35 cellular contexts compared by ENCODE assay signal in genomic region chr20:46724343-46724959, GRCh38. TPM values are rescaled to one million over a fixed set of nuclear protein-coding genes. Genes with fewer than 3 reads are reported as not detected.
"Had no signal": no experiment of that assay in that cellular context is flagged by ENCODE, and none has a peak within 500 bp of the region (broad histone marks: within the 10 kb centered on the region; RNA-seq: fewer than 3 reads in every experiment).

No MANE protein-coding gene starts in this region.

- ATAC-seq: activated CD8-positive, alpha-beta T cell treated with anti-CD3 and anti-CD28 coated beads for 36 hours; activated naive CD4-positive, alpha-beta T cell treated with anti-CD3 and anti-CD28 coated beads, Interleukin-2, amount 50 U/mL, for 72 hours; activated T-cell treated with anti-CD3 and anti-CD28 coated beads, Interleukin-2, amount 50 U/mL, for 4 hours; activated T-cell treated with anti-CD3 and anti-CD28 coated beads, Interleukin-2, amount 50 U/mL, for 72 hours; activated T-helper 17 cell treated with anti-CD3 and anti-CD28 coated beads, Interleukin-2, amount 50 U/mL, for 72 hours; body of pancreas; T-helper 17 cell had no signal

- H3K27ac ChIP-seq: adrenal gland, body of pancreas, brain microvascular endothelial cell, breast epithelium, VCaP had no signal

- H3K4me1 Mint-ChIP-seq: activated B cell treated with CpG ODN at 0.5 μM for 24 hours; activated CD4-positive, alpha-beta T cell treated with anti-CD3 and anti-CD28 coated beads, Interleukin-2, amount 10 ng/mL, durations not matched to agents 24 days and 14 days; activated naive CD8-positive, alpha-beta T cell treated with anti-CD3 and anti-CD28 coated beads for 36 hours; activated T-helper 17 cell treated with anti-CD3 and anti-CD28 coated beads, Interleukin-2, amount 50 U/mL, for 72 hours; T-helper 17 cell had no signal

- H3K4me3 Mint-ChIP-seq: activated B cell treated with CpG ODN at 0.5 μM for 24 hours; activated CD4-positive, alpha-beta memory T cell treated with anti-CD3 and anti-CD28 coated beads for 36 hours; activated CD4-positive, alpha-beta T cell treated with anti-CD3 and anti-CD28 coated beads, Interleukin-2, amount 10 ng/mL, durations not matched to agents 24 days and 14 days; activated CD8-positive, alpha-beta T cell treated with anti-CD3 and anti-CD28 coated beads for 36 hours; activated naive CD4-positive, alpha-beta T cell treated with anti-CD3 and anti-CD28 coated beads for 36 hours; activated naive CD8-positive, alpha-beta T cell treated with anti-CD3 and anti-CD28 coated beads for 36 hours; activated T-cell treated with anti-CD3 and anti-CD28 coated beads, Interleukin-2, amount 50 U/mL, for 4 hours; activated T-cell treated with anti-CD3 and anti-CD28 coated beads, Interleukin-2, amount 50 U/mL, for 72 hours; activated T-helper 1 cell treated with anti-CD3 and anti-CD28 coated beads, Interleukin-12 subunit alpha, Interleukin-12 subunit beta, Interleukin-2, Interleukin-4 antibody, amounts not matched to agents 30 ng/mL and 10 ng/mL and 1 ng/mL, durations not matched to agents 14 hours and 24 hours and 36 hours; activated T-helper 17 cell treated with anti-CD3 and anti-CD28 coated beads, Interleukin-2, amount 50 U/mL, for 72 hours; T-helper 17 cell had no signal

- H3K9me3 ChIP-seq: adrenal gland, body of pancreas had no signal

- H3K27me3 ChIP-seq: adrenal gland, body of pancreas, brain microvascular endothelial cell, breast epithelium had no signal

- H3K4me1 ChIP-seq: adrenal gland, breast epithelium had no signal

- FAIRE-seq: astrocyte, TTC549 had no signal

- H3K36me3 Mint-ChIP-seq: activated naive CD8-positive, alpha-beta T cell treated with anti-CD3 and anti-CD28 coated beads for 36 hours had no signal

- H3K27ac Mint-ChIP-seq: activated B cell treated with CpG ODN at 0.5 μM for 24 hours; activated CD4-positive, alpha-beta memory T cell treated with anti-CD3 and anti-CD28 coated beads for 36 hours; activated CD4-positive, alpha-beta T cell treated with anti-CD3 and anti-CD28 coated beads, Interleukin-2, amount 10 ng/mL, durations not matched to agents 24 days and 14 days; activated CD8-positive, alpha-beta T cell treated with anti-CD3 and anti-CD28 coated beads for 36 hours; activated naive CD4-positive, alpha-beta T cell treated with anti-CD3 and anti-CD28 coated beads for 36 hours; activated naive CD4-positive, alpha-beta T cell treated with anti-CD3 and anti-CD28 coated beads, Interleukin-2, amount 50 U/mL, for 72 hours; activated naive CD8-positive, alpha-beta T cell treated with anti-CD3 and anti-CD28 coated beads for 36 hours; activated T-cell treated with anti-CD3 and anti-CD28 coated beads, Interleukin-2, amount 50 U/mL, for 72 hours; activated T-helper 1 cell treated with anti-CD3 and anti-CD28 coated beads, Interleukin-12 subunit alpha, Interleukin-12 subunit beta, Interleukin-2, Interleukin-4 antibody, amounts not matched to agents 30 ng/mL and 10 ng/mL and 1 ng/mL, durations not matched to agents 14 hours and 24 hours and 36 hours; activated T-helper 17 cell treated with anti-CD3 and anti-CD28 coated beads, Interleukin-2, amount 50 U/mL, for 72 hours; T-helper 17 cell had no signal

- H3K27me3 Mint-ChIP-seq: activated CD4-positive, alpha-beta memory T cell treated with anti-CD3 and anti-CD28 coated beads for 36 hours; activated CD4-positive, alpha-beta T cell treated with anti-CD3 and anti-CD28 coated beads, Interleukin-2, amount 10 ng/mL, durations not matched to agents 24 days and 14 days; activated T-helper 17 cell treated with anti-CD3 and anti-CD28 coated beads, Interleukin-2, amount 50 U/mL, for 72 hours; T-helper 17 cell had no signal

- H3K4me3 ChIP-seq: adrenal gland, body of pancreas, breast epithelium had no signal

- H3K36me3 ChIP-seq: adrenal gland, brain microvascular endothelial cell, breast epithelium had no signal

- DNase-seq: activated B cell treated with CpG ODN at 0.5 μM for 24 hours; activated CD4-positive, alpha-beta memory T cell treated with anti-CD3 and anti-CD28 coated beads for 36 hours; activated CD4-positive, alpha-beta T cell treated with anti-CD3 and anti-CD28 coated beads for 4 hours; activated CD4-positive, alpha-beta T cell treated with anti-CD3 and anti-CD28 coated beads, Interleukin-2, amount 10 ng/mL, durations not matched to agents 24 days and 14 days; activated CD4-positive, alpha-beta T cell treated with anti-CD3 and anti-CD28 coated beads, Interleukin-2, amount 50 U/mL, for 1 hour; activated CD4-positive, alpha-beta T cell treated with anti-CD3 and anti-CD28 coated beads, Interleukin-2, amount 50 U/mL, for 4 hours; activated CD4-positive, CD25-positive, alpha-beta regulatory T cell treated with anti-CD3 and anti-CD28 coated beads, Interleukin-2, amount 50 U/mL, for 72 hours; activated CD8-positive, alpha-beta memory T cell treated with anti-CD3 and anti-CD28 coated beads, Interleukin-2, amount 50 U/mL, for 4 hours; activated CD8-positive, alpha-beta T cell treated with anti-CD3 and anti-CD28 coated beads for 36 hours; activated effector memory CD4-positive, alpha-beta T cell treated with anti-CD3 and anti-CD28 coated beads, Interleukin-2, amount 50 U/mL, for 16 hours; activated gamma-delta T cell treated with Interleukin-2 at 50 U/mL for 16 hours; activated naive CD4-positive, alpha-beta T cell; activated naive CD4-positive, alpha-beta T cell treated with anti-CD3 and anti-CD28 coated beads for 36 hours; activated naive CD4-positive, alpha-beta T cell treated with anti-CD3 and anti-CD28 coated beads, Interleukin-2, amount 50 U/mL, for 16 hours; activated naive CD8-positive, alpha-beta T cell treated with anti-CD3 and anti-CD28 coated beads for 36 hours; activated T-cell treated with anti-CD3 and anti-CD28 coated beads for 4 hours; activated T-cell treated with anti-CD3 and anti-CD28 coated beads, Interleukin-2, amount 50 U/mL, for 1 hour; activated T-cell treated with anti-CD3 and anti-CD28 coated beads, Interleukin-2, amount 50 U/mL, for 4 hours; activated T-cell treated with anti-CD3 and anti-CD28 coated beads, Interleukin-2, amount 50 U/mL, for 72 hours; adrenal gland; amniotic stem cell; aorta; body of pancreas; brain microvascular endothelial cell; central memory CD4-positive, alpha-beta T cell; T-helper 17 cell; T-helper 9 cell had no signal

RNA-seq across cellular contexts. Expression of gene SLC2A10, which starts 15.0 kb away (rescaled TPM):
- total RNA-seq: activated B cell treated with CpG ODN at 0.5 μM for 24 hours; activated CD4-positive, alpha-beta memory T cell treated with anti-CD3 and anti-CD28 coated beads for 36 hours; activated CD4-positive, alpha-beta T cell treated with anti-CD3 and anti-CD28 coated beads, Interleukin-2, amount 10 ng/mL, durations not matched to agents 24 days and 14 days; activated CD8-positive, alpha-beta T cell treated with anti-CD3 and anti-CD28 coated beads for 36 hours; activated naive CD4-positive, alpha-beta T cell treated with anti-CD3 and anti-CD28 coated beads for 36 hours; activated T-cell treated with anti-CD3 and anti-CD28 coated beads, Interleukin-2, amount 50 U/mL, for 4 hours; activated T-helper 1 cell treated with anti-CD3 and anti-CD28 coated beads, Interleukin-12 subunit alpha, Interleukin-12 subunit beta, Interleukin-2, Interleukin-4 antibody, amounts not matched to agents 30 ng/mL and 10 ng/mL and 1 ng/mL, durations not matched to agents 14 hours and 24 hours and 36 hours; activated T-helper 17 cell treated with anti-CD3 and anti-CD28 coated beads, Interleukin-2, amount 50 U/mL, for 72 hours; T-helper 17 cell; T-helper 2 cell treated with Interferon-gamma antibody and Interleukin-4, amounts not matched to agents 100 ng/mL and 5 ng/mL, for 36 hours had no signal
